8 cellular contexts compared by ENCODE assay signal in genomic region chr2:234335676-234336228, GRCh38.
DNase-seq lines count a peak whose midpoint lies in the region; ATAC-seq and TF ChIP-seq lines count a peak whose summit lies in the region.

No MANE protein-coding gene starts in this region.

- H3K9ac ChIP-seq in smooth muscle cell (ENCODE audit: low read depth): peak overlapping the region; percentile 72

- H3K36me3 ChIP-seq in SJCRH30 (no peaks in the 10 kb centered on the region), smooth muscle cell (ENCODE audit: low read depth) (no peaks in the 10 kb centered on the region)

- 0 out of 2 replicates have a peak, but pooled peaks cover 4% of the 10 kb centered on the region for H3K4me1 ChIP-seq in SJCRH30
- H3K4me1 ChIP-seq in right cardiac atrium (ENCODE audit: control insufficient read depth, insufficient read depth, low read length): no peaks in the 10 kb centered on the region
- peaks cover 20% of the 10 kb centered on the region for H3K4me1 ChIP-seq in smooth muscle cell (ENCODE audit: low read depth)

- ATAC-seq in right cardiac atrium (peak; percentile 93 to 94), GM21528 (IDR thresholded peaks at IDR 0.05; ENCODE audit: low FRiP score, unreplicated experiment) (no peak), HG03196 (IDR thresholded peaks at IDR 0.05; ENCODE audit: unreplicated experiment) (no peak)

- WGBS in right cardiac atrium: 14% methylated on average over 19 of the region's 19 CpGs
- 6% methylated on average over 19 of the region's 19 CpGs for WGBS in smooth muscle cell (ENCODE audit: low lambda C conversion rate)

- H3K4me3 ChIP-seq in SJCRH30: no peak overlapping the region
- no peak overlapping the region for H3K4me3 ChIP-seq in right cardiac atrium (ENCODE audit: low read length)
- no peak overlapping the region for H3K4me3 ChIP-seq in smooth muscle cell

- H3K27ac ChIP-seq in SJCRH30 (no peak overlapping the region), right cardiac atrium (ENCODE audit: low read length) (no peak overlapping the region), smooth muscle cell (ENCODE audit: low read depth) (peak overlapping the region; percentile 88)

- no peaks in the 10 kb centered on the region for H4K20me1 ChIP-seq in smooth muscle cell (ENCODE audit: low read depth)

- H3K4me2 ChIP-seq in smooth muscle cell: peak overlapping the region; percentile 22

- H3K79me2 ChIP-seq in smooth muscle cell (ENCODE audit: low read depth): no peaks in the 10 kb centered on the region

- intact Hi-C loops in right cardiac atrium (cut with DNase I): no loop called here

- no peak for TF ChIP-seq CTCF in smooth muscle cell (IDR thresholded peaks at IDR 0.05; ENCODE audit: borderline replicate concordance, insufficient read depth, poor library complexity, severe bottlenecking)

- H3K9me3 ChIP-seq in SJCRH30 (replicated peaks) (no peaks in the 10 kb centered on the region), right cardiac atrium (ENCODE audit: control insufficient read depth, low read length) (no peaks in the 10 kb centered on the region), smooth muscle cell (replicated peaks; ENCODE audit: low read depth) (no peaks in the 10 kb centered on the region)

- H3F3A ChIP-seq in smooth muscle cell (ENCODE audit: low read depth): peaks cover 31% of the 10 kb centered on the region

- H2AFZ ChIP-seq in smooth muscle cell (ENCODE audit: low read depth): no peak overlapping the region

- no peaks in the 10 kb centered on the region for H3K27me3 ChIP-seq in SJCRH30
- H3K27me3 ChIP-seq in right cardiac atrium (ENCODE audit: control insufficient read depth, insufficient read depth): no peaks in the 10 kb centered on the region
- no peaks in the 10 kb centered on the region for H3K27me3 ChIP-seq in smooth muscle cell (ENCODE audit: low read depth)

- DNase-seq in DMS79 treated with DMSO at 0.1 percent for 48 hours (lab: John Stamatoyannopoulos, UW) (peak; percentile 85), SJCRH30 (peak; percentile 65 to 75), amygdala (lab: John Stamatoyannopoulos, UW) (peak in 41 of 56 donors; percentile 7 to 89 (median 41)), right cardiac atrium (peak; percentile 81 to 90 (median 88)), smooth muscle cell (lab: John Stamatoyannopoulos, UW; ENCODE audit: unreplicated experiment) (peak; percentile 72), NCI-H1092 treated with DMSO at 0.1 percent for 48 hours (lab: John Stamatoyannopoulos, UW) (no peak)

Comparison
In these comparisons a context has a peak if more than half of its experiments do, and no peak if none do; other contexts are left out.
1. ATAC-seq: peak in right cardiac atrium (2 of 2); none in GM21528 (single experiment) and HG03196 (single experiment).